Comparison of ENCODE assay signal across 10 cellular contexts in genomic region chr2:30691948-30692828, GRCh38.
A peak's percentile ranks its signal among the peaks of the same experiment; 100 is the strongest.
DNase-seq lines count a peak whose midpoint lies in the region; ATAC-seq and TF ChIP-seq lines count a peak whose summit lies in the region.
"Had no signal": no experiment of that assay in that cellular context is flagged by ENCODE, and none has a peak within 500 bp of the region (broad histone marks: within the 10 kb centered on the region; RNA-seq: fewer than 3 reads in every experiment).

No MANE protein-coding gene starts in this region.

- H3K27me3 ChIP-seq in PC-3 (ENCODE audit: low read length), result no peaks in the 10 kb centered on the region
- H3K27me3 ChIP-seq in foreskin keratinocyte, result peaks cover 7% of the 10 kb centered on the region
- H3K27me3 ChIP-seq: pancreas had no signal

- no peaks in the 10 kb centered on the region for H3F3A ChIP-seq in PC-3 (ENCODE audit: low read length, unreplicated experiment)

- DNase-seq in PC-3, result peak; percentile 29
- DNase-seq in foreskin keratinocyte, result no peak
- DNase-seq in sciatic nerve (ENCODE audit: low spot score), result no peak
- DNase-seq in nucleus accumbens (lab: John Stamatoyannopoulos, UW), result no peak
- DNase-seq in stimulated activated CD4-positive, alpha-beta T cell treated with anti-CD3 and anti-CD28 coated beads, Interleukin-2, amount 100 ng/mL, for 48 hours, result no peak
- DNase-seq: hypothalamus, T-helper 9 cell had no signal

- H4K20me1 ChIP-seq in PC-3 (ENCODE audit: low read length), result no peaks in the 10 kb centered on the region

- H2AFZ ChIP-seq in PC-3 (ENCODE audit: low read length), result no peak overlapping the region

- BruUV-seq in PC-3 (replicated peaks; lab: Mats Ljungman, UMichigan), result no TSS peak

- no peak overlapping the region for H3K4me2 ChIP-seq in PC-3 (ENCODE audit: low read length)

- H3K9me3 ChIP-seq in PC-3 (ENCODE audit: low read length), result no peaks in the 10 kb centered on the region
- H3K9me3 ChIP-seq: pancreas had no signal

- no peaks in the 10 kb centered on the region for H3K9me2 ChIP-seq in PC-3 (replicated peaks; ENCODE audit: low read length)

- ATAC-seq in PC-3 (peak; percentile 94), foreskin keratinocyte (no peak), sciatic nerve (peak; percentile 37), HG03442 (IDR thresholded peaks at IDR 0.05; ENCODE audit: unreplicated experiment) (no peak)

- H3K4me1 ChIP-seq in PC-3 (ENCODE audit: insufficient read depth, low read length) (no peaks in the 10 kb centered on the region), foreskin keratinocyte (no peaks in the 10 kb centered on the region)
- H3K4me1 ChIP-seq: pancreas had no signal

- POLR2A ChIA-PET in PC-3 (lab: Charles Lee; ENCODE audit: unreplicated experiment), result no interaction called here

- H3K79me2 ChIP-seq in PC-3 (ENCODE audit: low read length), result no peaks in the 10 kb centered on the region

- intact Hi-C loops in PC-3 (cut with micrococcal nuclease) (no loop called here), sciatic nerve (cut with DNase I) (no loop called here)

- H3K9ac ChIP-seq in PC-3 (ENCODE audit: low read length), result no peak overlapping the region

- TF ChIP-seq CTCF in GM12872 (IDR thresholded peaks at IDR 0.05; ENCODE audit: insufficient read depth, low read depth, low read length), result peak; percentile 45; the same call in 2 of the 3 replicates
- peak; percentile 47 for TF ChIP-seq CTCF in PC-3 (conservative IDR thresholded peaks at IDR 0.05; ENCODE audit: low read depth, low read length)
- peak; percentile 29 for TF ChIP-seq CTCF in foreskin keratinocyte (conservative IDR thresholded peaks at IDR 0.05)

- no peak overlapping the region for H3K4me3 ChIP-seq in PC-3 (ENCODE audit: low read length)
- H3K4me3 ChIP-seq: pancreas had no signal

- no peak overlapping the region for H3K27ac ChIP-seq in PC-3 (ENCODE audit: low read length)
- no peak overlapping the region for H3K27ac ChIP-seq in foreskin keratinocyte
- H3K27ac ChIP-seq: pancreas had no signal

- CTCF ChIA-PET in PC-3 (lab: Charles Lee), result interaction anchor here (0.6 to 0.7 kb wide), 2 partner anchors 23 to 170 kb away, joined by 4 read pairs; no protein-coding TSS in a partner anchor

- H3K36me3 ChIP-seq in PC-3 (ENCODE audit: low read depth, low read length), result no peaks in the 10 kb centered on the region
- H3K36me3 ChIP-seq: pancreas had no signal

Comparison
In these comparisons a context has a peak if more than half of its experiments do, and no peak if none do; other contexts are left out.
1. ATAC-seq: peak in PC-3 (single experiment) and sciatic nerve (single experiment); none in foreskin keratinocyte (single experiment) and HG03442 (single experiment).
2. Peak in every context shown above with its lines, with median percentiles within 50 percentile points of each other: CTCF ChIP-seq.